In genomic region chr7:2510130-2510776, GRCh38 we compare ENCODE assay signal across 16 cellular contexts. TPM values are rescaled to one million over a fixed set of nuclear protein-coding genes. Genes with fewer than 3 reads are reported as not detected.
DNase-seq lines count a peak whose midpoint lies in the region; ATAC-seq, FAIRE-seq and TF ChIP-seq lines count a peak whose summit lies in the region.
"Had no signal": no experiment of that assay in that cellular context is flagged by ENCODE, and none has a peak within 500 bp of the region (broad histone marks: within the 10 kb centered on the region; RNA-seq: fewer than 3 reads in every experiment).

No MANE protein-coding gene starts in this region.

- H3K79me1 ChIP-seq in H1 (ENCODE audit: low read depth, low read length) = no peaks in the 10 kb centered on the region

- peaks cover 12% of the 10 kb centered on the region; the same call in 1 of the 2 replicates for H3K23me2 ChIP-seq in H1 (ENCODE audit: low read depth, low read length)

- CTCF ChIA-PET in H1 (lab: Charles Lee; ENCODE audit: partially characterized antibody) = interaction anchor here (1.1 to 1.9 kb wide), 7 partner anchors 12 to 161 kb away, joined by 3 to 5 read pairs (median 4); no protein-coding TSS in a partner anchor

- no peak overlapping the region for H4K91ac ChIP-seq in H1 (replicated peaks; ENCODE audit: insufficient read length, low read length)

- H2BK120ac ChIP-seq in H1 (replicated peaks; ENCODE audit: low read depth, low read length) = peak overlapping the region; percentile 29

- no peak overlapping the region for H3K4ac ChIP-seq in H1 (replicated peaks; ENCODE audit: insufficient read length, low read depth, low read length)

- H3K18ac ChIP-seq in H1 (ENCODE audit: extremely low read depth, low read length) = no peak overlapping the region

- 84% methylated on average over 12 of the region's 13 CpGs; no CpG with 5 or more reads in 1 of the 2 experiments for WGBS in H1 (ENCODE audit: extremely low coverage in 1 of 2, insufficient coverage in 1 of 2, insufficient read length in 1 of 2, insufficient replicate concordance in 2 of 2, low coverage in 1 of 2, low lambda C conversion rate in 2 of 2, missing lambda C conversion rate in 1 of 2), 2 experiments

- 0 out of 2 replicates have a peak overlapping the region, but pooled peaks have one; percentile 48 for H2BK20ac ChIP-seq in H1 (ENCODE audit: low read length)

- no peak for ATAC-seq in stimulated activated naive B cell treated with anti-CD40 and anti-IgM and Interleukin-4, amounts not matched to agents 10 μg/mL and 1 μg/mL and 100 μg/mL, for 72 hours (replicated peaks)
- no peak for ATAC-seq in HG02623 (IDR thresholded peaks at IDR 0.05; ENCODE audit: unreplicated experiment)

- no peak overlapping the region for H2BK5ac ChIP-seq in H1 (ENCODE audit: low read depth, low read length)

- peak overlapping the region; percentile 89 for H3K27ac Mint-ChIP-seq in activated T-cell treated with anti-CD3 and anti-CD28 coated beads, Interleukin-2, amount 50 U/mL, for 24 hours
- H3K27ac Mint-ChIP-seq in stimulated activated naive B cell treated with anti-CD40 and anti-IgM and Interleukin-4, amounts not matched to agents 10 μg/mL and 1 μg/mL and 100 μg/mL, for 72 hours = peak overlapping the region; percentile 98

- no peak overlapping the region for H3K14ac ChIP-seq in H1 (ENCODE audit: insufficient read length)

- TF ChIP-seq CTCF in H1 (IDR thresholded peaks at IDR 0.05; ENCODE audit: control extremely low read depth in 1 of 3, insufficient read depth in 1 of 3, low read depth in 1 of 3, low read length in 3 of 3) = no peak

- H3K9me3 ChIP-seq in SJCRH30 (replicated peaks) (no peaks in the 10 kb centered on the region), H1 (ENCODE audit: insufficient read depth in 2 of 2, low read depth in 1 of 2, low read length in 1 of 2) (no peaks in the 10 kb centered on the region)
- H3K9me3 ChIP-seq: left ventricle myocardium inferior, ovary had no signal

- intact Hi-C loops in cardiac septum (cut with DNase I) = no loop called here

- H3K4me3 ChIP-seq in SJCRH30 (no peak overlapping the region), H1 (ENCODE audit: extremely low read depth in 1 of 4, insufficient read depth in 2 of 4, low read depth in 3 of 4, low read length in 4 of 4) (no peak overlapping the region)
- H3K4me3 ChIP-seq: left ventricle myocardium inferior, ovary had no signal

- no peak overlapping the region for H3K23ac ChIP-seq in H1 (ENCODE audit: insufficient read length)

- DNase-seq in activated T-cell treated with anti-CD3 and anti-CD28 coated beads, Interleukin-2, amount 50 U/mL, for 24 hours = no peak
- no peak for DNase-seq in activated T-cell treated with anti-CD3 and anti-CD28 coated beads, Interleukin-2, amount 50 U/mL, for 1 hour
- no peak for DNase-seq in SJCRH30
- no peak for DNase-seq in H1 (ENCODE audit: low read depth in 1 of 2, low spot score in 2 of 2)
- no peak for DNase-seq in stimulated activated naive B cell treated with anti-CD40 and anti-IgM and Interleukin-4, amounts not matched to agents 10 μg/mL and 1 μg/mL and 100 μg/mL, for 72 hours
- no peak for DNase-seq in cardiac septum (ENCODE audit: low spot score)
- no peak for DNase-seq in mucosa of gallbladder (ENCODE audit: low spot score)
- DNase-seq: activated gamma-delta T cell, DND-41, erythroblast, left ventricle myocardium inferior, NCI-H146, NCI-H524, ovary had no signal

- no peak for TF ChIP-seq EP300 in H1 (IDR thresholded peaks at IDR 0.05; ENCODE audit: borderline replicate concordance in 1 of 2, low read depth in 2 of 2, low read length in 2 of 2)

- H3K27ac ChIP-seq in SJCRH30 (peak overlapping the region; percentile 70), H1 (ENCODE audit: low read depth, low read length) (no peak overlapping the region)
- H3K27ac ChIP-seq: ovary had no signal

- H3K9ac ChIP-seq in H1 (replicated peaks in 1 of 4; ENCODE audit: extremely low read depth in 1 of 4, low read depth in 3 of 4, low read length in 3 of 4) = no peak overlapping the region

- POLR2A ChIA-PET in H1 (lab: Charles Lee; ENCODE audit: partially characterized antibody) = interaction anchor here (0.9 to 4.6 kb wide), 3 partner anchors 11 to 16 kb away, joined by 4 to 19 read pairs (median 7); no protein-coding TSS in a partner anchor

- peaks cover 58% of the 10 kb centered on the region for H3K4me1 ChIP-seq in SJCRH30
- H3K4me1 ChIP-seq in H1 (replicated peaks in 1 of 4; ENCODE audit: control insufficient read depth in 3 of 4, insufficient read depth in 4 of 4, low read length in 3 of 4) = peaks cover 0 to 11% (median 2%) of the 10 kb centered on the region in 4 experiments; a peak in 3 of 7 replicates

- no peak overlapping the region for H2AFZ ChIP-seq in H1 (ENCODE audit: low read length)

- H4K5ac ChIP-seq in H1 (ENCODE audit: insufficient read length, low read depth, low read length) = no peak overlapping the region

- no peak overlapping the region for H3K4me2 ChIP-seq in H1 (ENCODE audit: insufficient read depth in 1 of 2, low read depth in 2 of 2, low read length in 2 of 2)

- no peaks in the 10 kb centered on the region for H3K79me2 ChIP-seq in H1 (ENCODE audit: control insufficient read depth in 1 of 2, insufficient read depth in 2 of 2, low read length in 2 of 2)

- FAIRE-seq in H1 (lab: Jason Lieb, UNC) = no peak

- H4K8ac ChIP-seq in H1 (ENCODE audit: extremely low read depth, insufficient read depth, low read length) = no peak overlapping the region; the same call in 1 of the 2 replicates

- no peaks in the 10 kb centered on the region for H3K36me3 Mint-ChIP-seq in activated T-cell treated with anti-CD3 and anti-CD28 coated beads, Interleukin-2, amount 50 U/mL, for 24 hours (ENCODE audit: low read depth)
- H3K36me3 Mint-ChIP-seq in stimulated activated naive B cell treated with anti-CD40 and anti-IgM and Interleukin-4, amounts not matched to agents 10 μg/mL and 1 μg/mL and 100 μg/mL, for 72 hours = no peaks in the 10 kb centered on the region

- no peaks in the 10 kb centered on the region for H3K9me3 Mint-ChIP-seq in activated T-cell treated with anti-CD3 and anti-CD28 coated beads, Interleukin-2, amount 50 U/mL, for 24 hours
- H3K9me3 Mint-ChIP-seq in stimulated activated naive B cell treated with anti-CD40 and anti-IgM and Interleukin-4, amounts not matched to agents 10 μg/mL and 1 μg/mL and 100 μg/mL, for 72 hours = no peaks in the 10 kb centered on the region

- H3K27me3 ChIP-seq in SJCRH30 (no peaks in the 10 kb centered on the region), H1 (replicated peaks in 1 of 4; ENCODE audit: control insufficient read depth in 3 of 4, extremely low read depth in 1 of 4, insufficient read depth in 3 of 4, low read length in 3 of 4) (no peaks in the 10 kb centered on the region; a peak in 1 of 7 replicates)
- H3K27me3 ChIP-seq: ovary had no signal

- H4K20me1 ChIP-seq in H1 (replicated peaks in 1 of 2; ENCODE audit: control insufficient read depth in 1 of 2, insufficient read depth in 2 of 2, low read length in 2 of 2) = peaks cover 0 to 4% of the 10 kb centered on the region in 2 experiments

- H3K56ac ChIP-seq in H1 (replicated peaks; ENCODE audit: insufficient read length, low read depth, low read length) = no peak overlapping the region

- H2BK12ac ChIP-seq in H1 (ENCODE audit: low read depth, low read length) = peak overlapping the region; percentile 60; the same call in 1 of the 2 replicates

- no peak for TF ChIP-seq POLR2A in H1 (IDR thresholded peaks at IDR 0.05; ENCODE audit: control extremely low read depth in 1 of 2, low read depth in 2 of 2, low read length in 2 of 2)

- H3K36me3 ChIP-seq in SJCRH30 (no peaks in the 10 kb centered on the region), H1 (ENCODE audit: control insufficient read depth in 2 of 4, insufficient read depth in 4 of 4, low read length in 3 of 4) (no peaks in the 10 kb centered on the region)
- H3K36me3 ChIP-seq: left ventricle myocardium inferior, ovary had no signal

- peak overlapping the region; percentile 57 for H3K4me3 Mint-ChIP-seq in activated T-cell treated with anti-CD3 and anti-CD28 coated beads, Interleukin-2, amount 50 U/mL, for 24 hours
- H3K4me3 Mint-ChIP-seq in stimulated activated naive B cell treated with anti-CD40 and anti-IgM and Interleukin-4, amounts not matched to agents 10 μg/mL and 1 μg/mL and 100 μg/mL, for 72 hours = peak overlapping the region; percentile 58 to 79

- H2BK15ac ChIP-seq in H1 (ENCODE audit: low read length) = no peak overlapping the region

- no peaks in the 10 kb centered on the region for H3K27me3 Mint-ChIP-seq in activated T-cell treated with anti-CD3 and anti-CD28 coated beads, Interleukin-2, amount 50 U/mL, for 24 hours
- no peaks in the 10 kb centered on the region for H3K27me3 Mint-ChIP-seq in stimulated activated naive B cell treated with anti-CD40 and anti-IgM and Interleukin-4, amounts not matched to agents 10 μg/mL and 1 μg/mL and 100 μg/mL, for 72 hours

- TF ChIP-seq RAD21 in H1 (IDR thresholded peaks at IDR 0.05 in 1 of 2, conservative IDR thresholded peaks at IDR 0.05 in 1 of 2; ENCODE audit: low read depth in 2 of 2, low read length in 2 of 2) = no peak

- H2AK5ac ChIP-seq in H1 (ENCODE audit: low read depth, low read length) = no peak overlapping the region

- peaks cover 55% of the 10 kb centered on the region for H3K4me1 Mint-ChIP-seq in activated T-cell treated with anti-CD3 and anti-CD28 coated beads, Interleukin-2, amount 50 U/mL, for 24 hours (ENCODE audit: low read depth)
- H3K4me1 Mint-ChIP-seq in stimulated activated naive B cell treated with anti-CD40 and anti-IgM and Interleukin-4, amounts not matched to agents 10 μg/mL and 1 μg/mL and 100 μg/mL, for 72 hours = peaks cover 49 to 66% of the 10 kb centered on the region in 2 donors

RNA-seq across cellular contexts. Expression of gene LFNG, which starts 9.3 kb away (rescaled TPM):
- 20.3 and 25.2 TPM in 2 replicates for total RNA-seq in SJCRH30 (2014; rRNA removed; shearing (Covaris generic))
- 28.9 and 31.6 TPM in 2 replicates for total RNA-seq in H1 (2021; fragmentation: NEBNext Ultra II Directional; extraction: Animal tissue kit (Norgen Biotek cat#: 25700))
- 35.6 and 53.0 TPM in 2 replicates for polyA plus RNA-seq in H1 (2011; rRNA removed)
- polyA plus RNA-seq in H1 (2011; cell fraction: cytosol; rRNA removed) = 34.6 TPM
- polyA plus RNA-seq in H1 (2011; cell fraction: nucleus; rRNA removed) = 59.9 TPM
- 25.2 to 37.3 TPM (median 35.0 TPM) in 4 replicates for polyA plus RNA-seq in H1 (2012, experiment 1 of 2)
- polyA plus RNA-seq in H1 (2012, experiment 2 of 2) = 31.6 TPM
- 26.6 TPM for polyA plus RNA-seq in H1 (2013, experiment 1 of 2)
- polyA plus RNA-seq in H1 (2013, experiment 2 of 2) = 29.4 TPM
- 15.4 and 17.4 TPM in 2 replicates for polyA minus RNA-seq in H1 (2011; rRNA and poly(A)+ RNA removed)
- polyA minus RNA-seq in H1 (2011; cell fraction: cytosol; rRNA and poly(A)+ RNA removed) = 36.6 TPM
- polyA minus RNA-seq in H1 (2011; cell fraction: nucleus; rRNA and poly(A)+ RNA removed) = 37.5 TPM
- 6.2 TPM for total RNA-seq in cardiac septum
- 31.3 TPM for total RNA-seq in mucosa of gallbladder

RNA-seq across cellular contexts. Expression of gene GRIFIN, which starts 34.1 kb away (rescaled TPM):
- total RNA-seq in SJCRH30 (2014; rRNA removed; shearing (Covaris generic)) = not detected in 2 replicates
- total RNA-seq in H1 (2021; fragmentation: NEBNext Ultra II Directional; extraction: Animal tissue kit (Norgen Biotek cat#: 25700)) = not detected in 2 replicates
- polyA plus RNA-seq in H1 (2011; rRNA removed) = not detected in 2 replicates
- polyA plus RNA-seq in H1 (2011; cell fraction: cytosol; rRNA removed) = not detected
- not detected for polyA plus RNA-seq in H1 (2011; cell fraction: nucleus; rRNA removed)
- not detected in 4 replicates for polyA plus RNA-seq in H1 (2012, experiment 1 of 2)
- polyA plus RNA-seq in H1 (2012, experiment 2 of 2) = not detected
- polyA plus RNA-seq in H1 (2013, experiment 1 of 2) = not detected
- not detected for polyA plus RNA-seq in H1 (2013, experiment 2 of 2)
- polyA minus RNA-seq in H1 (2011; rRNA and poly(A)+ RNA removed) = not detected in 2 replicates
- not detected for polyA minus RNA-seq in H1 (2011; cell fraction: cytosol; rRNA and poly(A)+ RNA removed)
- polyA minus RNA-seq in H1 (2011; cell fraction: nucleus; rRNA and poly(A)+ RNA removed) = not detected
- total RNA-seq in cardiac septum (not detected), mucosa of gallbladder (not detected)
- total RNA-seq: cerebellum, left ventricle myocardium inferior, ovary had no signal
- polyA plus RNA-seq: ovary had no signal

RNA-seq across cellular contexts. Expression of gene BRAT1, which starts 45.1 kb away (rescaled TPM):
- total RNA-seq in SJCRH30 (2014; rRNA removed; shearing (Covaris generic)) = 38.5 and 41.5 TPM in 2 replicates
- total RNA-seq in H1 (2021; fragmentation: NEBNext Ultra II Directional; extraction: Animal tissue kit (Norgen Biotek cat#: 25700)) = 42.3 and 45.2 TPM in 2 replicates
- 36.8 and 60.5 TPM in 2 replicates for polyA plus RNA-seq in H1 (2011; rRNA removed)
- polyA plus RNA-seq in H1 (2011; cell fraction: cytosol; rRNA removed) = 40.8 TPM
- 163 TPM for polyA plus RNA-seq in H1 (2011; cell fraction: nucleus; rRNA removed)
- polyA plus RNA-seq in H1 (2012, experiment 1 of 2) = 30.5 to 38.9 TPM (median 37.6 TPM) in 4 replicates
- polyA plus RNA-seq in H1 (2012, experiment 2 of 2) = 34.5 TPM
- polyA plus RNA-seq in H1 (2013, experiment 1 of 2) = 25.6 TPM
- 21.6 TPM for polyA plus RNA-seq in H1 (2013, experiment 2 of 2)
- 10.4 and 12.6 TPM in 2 replicates for polyA minus RNA-seq in H1 (2011; rRNA and poly(A)+ RNA removed)
- polyA minus RNA-seq in H1 (2011; cell fraction: cytosol; rRNA and poly(A)+ RNA removed) = 21.5 TPM
- 25.1 TPM for polyA minus RNA-seq in H1 (2011; cell fraction: nucleus; rRNA and poly(A)+ RNA removed)
- total RNA-seq in cardiac septum (12.8 TPM), mucosa of gallbladder (35.2 TPM)

RNA-seq across cellular contexts. Expression of gene IQCE, which starts 48.5 kb away (rescaled TPM):
- total RNA-seq in SJCRH30 (2014; rRNA removed; shearing (Covaris generic)) = 5.0 and 5.1 TPM in 2 replicates
- total RNA-seq in H1 (2021; fragmentation: NEBNext Ultra II Directional; extraction: Animal tissue kit (Norgen Biotek cat#: 25700)) = 4.9 and 5.7 TPM in 2 replicates
- polyA plus RNA-seq in H1 (2011; rRNA removed) = 2.2 and 3.1 TPM in 2 replicates
- 3.1 TPM for polyA plus RNA-seq in H1 (2011; cell fraction: cytosol; rRNA removed)
- polyA plus RNA-seq in H1 (2011; cell fraction: nucleus; rRNA removed) = 7.4 TPM
- 3.0 to 4.0 TPM (median 3.7 TPM) in 4 replicates for polyA plus RNA-seq in H1 (2012, experiment 1 of 2)
- 2.0 TPM for polyA plus RNA-seq in H1 (2012, experiment 2 of 2)
- 2.6 TPM for polyA plus RNA-seq in H1 (2013, experiment 1 of 2)
- 2.5 TPM for polyA plus RNA-seq in H1 (2013, experiment 2 of 2)
- polyA minus RNA-seq in H1 (2011; rRNA and poly(A)+ RNA removed) = 2.8 and 3.1 TPM in 2 replicates
- 2.8 TPM for polyA minus RNA-seq in H1 (2011; cell fraction: cytosol; rRNA and poly(A)+ RNA removed)
- polyA minus RNA-seq in H1 (2011; cell fraction: nucleus; rRNA and poly(A)+ RNA removed) = 6.4 TPM
- total RNA-seq in cardiac septum = 13.3 TPM
- total RNA-seq in mucosa of gallbladder = 36.1 TPM
